ENCODE assay signal across 27 cellular contexts in the genomic region with DNA sequence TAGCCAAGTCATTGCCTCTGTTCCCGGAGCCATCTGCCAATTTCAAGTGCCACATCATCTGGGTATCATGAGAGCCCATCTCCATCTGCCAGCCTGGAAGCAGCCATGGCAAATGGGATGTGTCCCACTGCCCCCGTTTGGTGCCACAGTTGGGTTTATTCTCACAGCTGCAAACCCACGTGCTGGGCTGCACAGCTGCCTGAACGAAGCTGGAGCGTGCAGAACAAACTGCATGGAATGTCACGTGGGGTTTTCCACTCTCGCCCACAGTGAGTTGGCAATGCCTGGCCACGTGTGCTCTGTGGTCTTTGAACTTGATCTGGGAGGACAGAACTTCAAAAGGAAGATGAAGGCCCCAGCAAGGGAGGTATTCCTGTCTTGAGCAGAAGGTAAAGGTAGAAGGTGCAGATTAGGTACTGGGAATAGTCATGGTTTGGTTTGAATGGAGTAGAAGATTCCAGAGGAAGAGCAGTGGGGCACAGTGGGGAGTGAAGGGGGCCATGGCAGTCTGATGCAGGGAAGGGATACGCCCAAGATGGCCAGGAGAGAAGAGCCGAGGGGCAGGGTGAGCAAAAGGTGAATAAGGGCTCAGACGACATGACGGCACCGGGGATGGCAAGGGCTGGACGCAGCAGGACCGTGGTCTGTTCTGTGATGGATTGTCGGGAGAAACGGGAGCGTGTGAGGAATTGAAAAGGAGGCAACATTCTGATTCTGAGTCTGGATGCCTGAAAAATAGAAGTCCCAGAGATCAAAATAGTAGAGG.
"Had no signal": no experiment of that assay in that cellular context is flagged by ENCODE, and none has a peak within 500 bp of the region (broad histone marks: within the 10 kb centered on the region; RNA-seq: fewer than 3 reads in every experiment).

No MANE protein-coding gene starts in this region.

- ATAC-seq: activated CD8-positive, alpha-beta T cell treated with anti-CD3 and anti-CD28 coated beads for 36 hours; activated naive CD8-positive, alpha-beta T cell treated with anti-CD3 and anti-CD28 coated beads, Interleukin-2, amount 50 U/mL, for 24 hours; activated T-cell treated with anti-CD3 and anti-CD28 coated beads, Interleukin-2, amount 50 U/mL, for 4 hours; activated T-helper 17 cell treated with anti-CD3 and anti-CD28 coated beads, Interleukin-2, amount 50 U/mL, for 72 hours; left colon; pancreas; stimulated activated memory B cell treated with anti-CD40 and anti-IgM and Interleukin-4, amounts not matched to agents 10 μg/mL and 1 μg/mL and 100 μg/mL, for 72 hours; stimulated activated naive CD8-positive, alpha-beta T cell treated with anti-CD3 and anti-CD28 coated beads, Interleukin-15, amount 100 ng/mL, for 72 hours had no signal

- H3K9me3 ChIP-seq: pancreas, prostate gland, sigmoid colon, uterus had no signal

- H3K4me1 ChIP-seq: prostate gland, sigmoid colon, uterus had no signal

- H3K36me3 ChIP-seq: pancreas, prostate gland, sigmoid colon, uterus had no signal

- H3K27me3 ChIP-seq: pancreas, sigmoid colon, uterus had no signal

- H3K27ac ChIP-seq: pancreas, prostate gland, sigmoid colon, uterus had no signal

- H3K4me2 ChIP-seq: smooth muscle cell had no signal

- H3K4me3 ChIP-seq: pancreas, prostate gland, sigmoid colon, smooth muscle cell, uterus had no signal

- DNase-seq: activated CD4-positive, alpha-beta T cell treated with anti-CD3 and anti-CD28 coated beads for 1 hour; activated CD4-positive, alpha-beta T cell treated with anti-CD3 and anti-CD28 coated beads, Interleukin-2, amount 10 ng/mL, durations not matched to agents 7 days and 5 days; activated CD8-positive, alpha-beta T cell treated with anti-CD3 and anti-CD28 coated beads for 36 hours; activated gamma-delta T cell treated with Interleukin-2 at 50 U/mL for 16 hours; activated naive CD8-positive, alpha-beta T cell treated with anti-CD3 and anti-CD28 coated beads, Interleukin-2, amount 50 U/mL, for 24 hours; activated T-cell treated with anti-CD3 and anti-CD28 coated beads, Interleukin-2, amount 50 U/mL, for 4 hours; central memory CD4-positive, alpha-beta T cell; foreskin fibroblast; hippocampal formation; immature natural killer cell; kidney; left colon; mammary epithelial cell; naive B cell; pancreas; retina; sigmoid colon; stimulated activated CD4-positive, alpha-beta T cell treated with anti-CD3 and anti-CD28 coated beads, Interleukin-1b, Interleukin-23, amount 100 ng/mL, for 48 hours; stimulated activated CD4-positive, alpha-beta T cell treated with anti-CD3 and anti-CD28 coated beads, Interleukin-4, amount 100 ng/mL, for 4 hours; stimulated activated CD8-positive, alpha-beta memory T cell treated with anti-CD3 and anti-CD28 coated beads, Interleukin-4, amount 100 ng/mL, for 48 hours; stimulated activated naive CD8-positive, alpha-beta T cell treated with anti-CD3 and anti-CD28 coated beads, Interleukin-15, amount 100 ng/mL, for 72 hours; T1000; uterus had no signal
